Comparison of ENCODE assay signal across 14 cellular contexts in genomic region chr22:20641198-20641892, GRCh38.
DNase-seq lines count a peak whose midpoint lies in the region; ATAC-seq and TF ChIP-seq lines count a peak whose summit lies in the region.
"Had no signal": no experiment of that assay in that cellular context is flagged by ENCODE, and none has a peak within 500 bp of the region (broad histone marks: within the 10 kb centered on the region; RNA-seq: fewer than 3 reads in every experiment).

No MANE protein-coding gene starts in this region.

- H3K27ac ChIP-seq in upper lobe of right lung (no peak overlapping the region), GM23248 (no peak overlapping the region)
- H3K27ac ChIP-seq: A549, BLaER1 had no signal

- no peak for TF ChIP-seq CTCF in upper lobe of right lung (IDR thresholded peaks at IDR 0.05)

- no peaks in the 10 kb centered on the region for H3F3A ChIP-seq in GM23248 (ENCODE audit: insufficient read depth)

- no peak overlapping the region for H3K4me2 ChIP-seq in GM23248 (ENCODE audit: unreplicated experiment)
- H3K4me2 ChIP-seq: A549, BLaER1 had no signal

- H3K9me3 ChIP-seq in upper lobe of right lung: no peaks in the 10 kb centered on the region
- H3K9me3 ChIP-seq in GM23248 (ENCODE audit: low read depth): no peaks in the 10 kb centered on the region
- H3K9me3 ChIP-seq: A549, BLaER1, Caco-2 had no signal

- no peak overlapping the region for H3K4me3 ChIP-seq in upper lobe of right lung
- no peak overlapping the region for H3K4me3 ChIP-seq in GM23248
- H3K4me3 ChIP-seq: A549, BLaER1 had no signal

- no peaks in the 10 kb centered on the region for H4K20me1 ChIP-seq in GM23248 (ENCODE audit: insufficient read depth)
- H4K20me1 ChIP-seq: BLaER1 had no signal

- peak; percentile 53 for DNase-seq in activated effector memory CD4-positive, alpha-beta T cell treated with anti-CD3 and anti-CD28 coated beads, Interleukin-2, amount 50 U/mL, for 16 hours
- DNase-seq in activated effector memory CD4-positive, alpha-beta T cell treated with Interleukin-2 at 50 U/mL for 16 hours: no peak
- DNase-seq in ecto neural progenitor cell (ENCODE audit: low spot score): peak; percentile 16
- DNase-seq in mesenteric fat pad (ENCODE audit: low spot score): peak; percentile 68
- DNase-seq in upper lobe of right lung: peak; percentile 12
- DNase-seq in GM23248: no peak
- DNase-seq in AG08395 (ENCODE audit: low spot score): no peak
- DNase-seq: AML-193; Caco-2; CD8-positive, alpha-beta memory T cell; DMS53 had no signal

- H3K9me2 ChIP-seq in GM23248 (ENCODE audit: insufficient read depth): no peaks in the 10 kb centered on the region

- 45 to 55% methylated on average over 12 of the region's 12 CpGs for WGBS in GM23248 (ENCODE audit: low coverage in 1 of 2, low lambda C conversion rate in 2 of 2, missing lambda C conversion rate in 2 of 2), 2 experiments

- H3K79me2 ChIP-seq in GM23248 (ENCODE audit: insufficient read depth): no peaks in the 10 kb centered on the region

- H3K27me3 ChIP-seq in upper lobe of right lung (no peaks in the 10 kb centered on the region), GM23248 (replicated peaks; ENCODE audit: insufficient read depth) (peaks cover 51% of the 10 kb centered on the region)
- H3K27me3 ChIP-seq: BLaER1 had no signal

- ATAC-seq in upper lobe of right lung: no peak
- ATAC-seq in HG03025 (IDR thresholded peaks at IDR 0.05; ENCODE audit: low FRiP score, unreplicated experiment): no peak
- ATAC-seq: A549 had no signal

- no peak overlapping the region for H3K9ac ChIP-seq in GM23248
- H3K9ac ChIP-seq: BLaER1 had no signal

- no peak overlapping the region for H2AFZ ChIP-seq in GM23248

- in situ Hi-C loops in GM23248 (cut with MboI): no loop called here

- H3K4me1 ChIP-seq in upper lobe of right lung (no peaks in the 10 kb centered on the region), GM23248 (ENCODE audit: insufficient read depth) (no peaks in the 10 kb centered on the region)
- H3K4me1 ChIP-seq: A549 had no signal

- intact Hi-C loops in upper lobe of right lung (cut with DNase I): no loop called here

- H3K36me3 ChIP-seq in upper lobe of right lung (no peaks in the 10 kb centered on the region), GM23248 (ENCODE audit: low read depth) (no peaks in the 10 kb centered on the region)
- H3K36me3 ChIP-seq: BLaER1 had no signal

Comparison
In these comparisons a context has a peak if more than half of its experiments do, and no peak if none do; other contexts are left out.
1. DNase-seq: peak in activated effector memory CD4-positive, alpha-beta T cell treated with anti-CD3 and anti-CD28 coated beads, Interleukin-2, amount 50 U/mL, for 16 hours (single experiment), ecto neural progenitor cell (single experiment), mesenteric fat pad (single experiment) and upper lobe of right lung (single experiment); none in activated effector memory CD4-positive, alpha-beta T cell treated with Interleukin-2 at 50 U/mL for 16 hours (single experiment), GM23248 (single experiment) and AG08395 (single experiment).